In genomic region chr6:33988121-33989015, GRCh38 we compare ENCODE assay signal across 1 cellular context.
TF ChIP-seq lines count a peak whose summit lies in the region.

No MANE protein-coding gene starts in this region.

TF ChIP-seq in HepG2, 621 proteins besides CTCF, POLR2A, EP300 and RAD21 (continued from another document and continues in another):
- TF ChIP-seq ZUFSP (CRISPR knock-in tag; IDR thresholded peaks at IDR 0.05; ENCODE audit: borderline replicate concordance) (no peak), ZBTB14 (CRISPR knock-in tag; IDR thresholded peaks at IDR 0.05) (no peak), ATF3 (CRISPR knock-in tag; IDR thresholded peaks at IDR 0.05) (peak; percentile 53; the same call in 1 of the 2 replicates), BRCA1 (CRISPR knock-in tag; IDR thresholded peaks at IDR 0.05) (0 out of 2 replicates have a peak, but pooled peaks have one; percentile 61), ZNF776 (CRISPR knock-in tag; IDR thresholded peaks at IDR 0.05) (no peak), HNRNPH1 (optimal IDR thresholded peaks at IDR 0.05; ENCODE audit: low read depth, low read length) (no peak), ZEB1 (IDR thresholded peaks at IDR 0.05; ENCODE audit: insufficient replicate concordance, low read depth) (peak; percentile 90), TRIM22 (IDR thresholded peaks at IDR 0.05) (no peak), FOXP4 (CRISPR knock-in tag; IDR thresholded peaks at IDR 0.05) (peak; percentile 99), FOXO4 (CRISPR knock-in tag; conservative IDR thresholded peaks at IDR 0.05) (no peak), RARA (CRISPR knock-in tag; IDR thresholded peaks at IDR 0.05) (peak; percentile 91), ZNF33A (CRISPR knock-in tag; IDR thresholded peaks at IDR 0.05; ENCODE audit: borderline replicate concordance) (no peak), NKX3-1 (CRISPR knock-in tag; IDR thresholded peaks at IDR 0.05) (peak; percentile 99), ZNF530 (CRISPR knock-in tag; IDR thresholded peaks at IDR 0.05; ENCODE audit: low read depth) (no peak), ZNF225 (CRISPR knock-in tag; IDR thresholded peaks at IDR 0.05) (no peak; the same call in 1 of the 2 replicates), ZNF577 (CRISPR knock-in tag; IDR thresholded peaks at IDR 0.05; ENCODE audit: borderline replicate concordance, low read depth) (no peak), LBX2 (CRISPR knock-in tag; IDR thresholded peaks at IDR 0.05; ENCODE audit: borderline replicate concordance) (peak; percentile 63; the same call in 1 of the 2 replicates), ZNF780A (CRISPR knock-in tag; IDR thresholded peaks at IDR 0.05) (no peak), ZNF432 (CRISPR knock-in tag; IDR thresholded peaks at IDR 0.05; ENCODE audit: borderline replicate concordance) (no peak), HMGXB4 (CRISPR knock-in tag; IDR thresholded peaks at IDR 0.05; ENCODE audit: borderline replicate concordance in 1 of 2, low read depth in 1 of 2) (peak; percentile 18 to 80; a peak in 1 of 4 replicates), BCL3 (CRISPR knock-in tag; IDR thresholded peaks at IDR 0.05) (peak; percentile 81; the same call in 1 of the 2 replicates), CC2D1A (CRISPR knock-in tag; IDR thresholded peaks at IDR 0.05) (no peak), ZNF468 (CRISPR knock-in tag; IDR thresholded peaks at IDR 0.05) (no peak), SRSF4 (IDR thresholded peaks at IDR 0.05; ENCODE audit: low read depth, low read length, poor library complexity, severe bottlenecking) (no peak), ZNF674 (CRISPR knock-in tag; IDR thresholded peaks at IDR 0.05; ENCODE audit: low read depth) (no peak), PRDM4 (CRISPR knock-in tag; IDR thresholded peaks at IDR 0.05; ENCODE audit: borderline replicate concordance) (no peak), XBP1 (CRISPR knock-in tag; IDR thresholded peaks at IDR 0.05) (no peak), ZNF3 (CRISPR knock-in tag; IDR thresholded peaks at IDR 0.05) (0 out of 2 replicates have a peak, but pooled peaks have one; percentile 40), CCAR2 (optimal IDR thresholded peaks at IDR 0.05; ENCODE audit: low read depth, low read length) (peak; percentile 34), ZNF354B (CRISPR knock-in tag; IDR thresholded peaks at IDR 0.05) (no peak), SIX4 (CRISPR knock-in tag; IDR thresholded peaks at IDR 0.05) (peak; percentile 93), ZNF557 (CRISPR knock-in tag; IDR thresholded peaks at IDR 0.05) (no peak), ZNF256 (CRISPR knock-in tag; conservative IDR thresholded peaks at IDR 0.05) (no peak; the same call in 1 of the 2 replicates), ETS1 (CRISPR knock-in tag; IDR thresholded peaks at IDR 0.05) (no peak), GPN1 (CRISPR knock-in tag; IDR thresholded peaks at IDR 0.05; ENCODE audit: borderline replicate concordance) (no peak), ZNF12 (CRISPR knock-in tag; IDR thresholded peaks at IDR 0.05) (peak; percentile 85), ZNF484 (CRISPR knock-in tag; IDR thresholded peaks at IDR 0.05; ENCODE audit: borderline replicate concordance, low read depth) (no peak), ZBTB43 (CRISPR knock-in tag; conservative IDR thresholded peaks at IDR 0.05) (peak; percentile 81), ERF (CRISPR knock-in tag; IDR thresholded peaks at IDR 0.05) (peak; percentile 96), SETDB1 (CRISPR knock-in tag; IDR thresholded peaks at IDR 0.05; ENCODE audit: borderline replicate concordance) (no peak), NR2F6 (IDR thresholded peaks at IDR 0.05) (peak; percentile 95), NR2F6 (CRISPR knock-in tag; IDR thresholded peaks at IDR 0.05) (peak; percentile 87)
